Comparison of ENCODE assay signal across 1 cellular context in the genomic region with DNA sequence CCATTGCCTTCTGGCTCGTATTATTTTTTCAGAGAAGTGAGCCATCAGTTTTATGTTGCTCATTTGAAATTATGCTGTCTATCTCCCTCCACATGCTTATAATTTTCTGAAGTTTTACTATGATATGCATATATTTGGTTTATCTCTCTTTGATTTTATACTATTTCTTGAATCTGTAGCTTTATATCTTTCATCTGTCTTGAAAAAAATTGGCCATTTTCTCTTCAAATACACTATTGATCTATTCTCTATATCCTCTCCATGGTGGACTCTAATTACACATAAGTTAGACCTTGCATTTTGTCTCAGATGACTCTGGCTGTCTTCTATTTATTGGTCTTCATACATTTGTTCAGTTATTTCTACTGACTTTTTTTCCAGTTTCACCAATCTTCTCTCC.
TF ChIP-seq lines count a peak whose summit lies in the region.

No MANE protein-coding gene starts in this region.

TF ChIP-seq in SK-N-SH treated with all-trans-retinoic acid at 6 μM for 48 hours, 23 proteins besides CTCF, POLR2A, EP300 and RAD21:
- TF ChIP-seq, protein P1, sequence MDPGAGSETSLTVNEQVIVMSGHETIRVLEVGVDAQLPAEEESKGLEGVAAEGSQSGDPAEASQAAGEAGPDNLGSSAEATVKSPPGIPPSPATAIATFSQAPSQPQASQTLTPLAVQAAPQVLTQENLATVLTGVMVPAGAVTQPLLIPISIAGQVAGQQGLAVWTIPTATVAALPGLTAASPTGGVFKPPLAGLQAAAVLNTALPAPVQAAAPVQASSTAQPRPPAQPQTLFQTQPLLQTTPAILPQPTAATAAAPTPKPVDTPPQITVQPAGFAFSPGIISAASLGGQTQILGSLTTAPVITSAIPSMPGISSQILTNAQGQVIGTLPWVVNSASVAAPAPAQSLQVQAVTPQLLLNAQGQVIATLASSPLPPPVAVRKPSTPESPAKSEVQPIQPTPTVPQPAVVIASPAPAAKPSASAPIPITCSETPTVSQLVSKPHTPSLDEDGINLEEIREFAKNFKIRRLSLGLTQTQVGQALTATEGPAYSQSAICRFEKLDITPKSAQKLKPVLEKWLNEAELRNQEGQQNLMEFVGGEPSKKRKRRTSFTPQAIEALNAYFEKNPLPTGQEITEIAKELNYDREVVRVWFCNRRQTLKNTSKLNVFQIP (CRISPR knock-in tag; IDR thresholded peaks at IDR 0.05; ENCODE audit: borderline replicate concordance, low read depth) = no peak
- no peak for TF ChIP-seq OSR1 (CRISPR knock-in tag; IDR thresholded peaks at IDR 0.05)
- TF ChIP-seq ZFP30 (CRISPR knock-in tag; IDR thresholded peaks at IDR 0.05) = peak; percentile 90
- no peak for TF ChIP-seq ESRRG (CRISPR knock-in tag; IDR thresholded peaks at IDR 0.05)
- TF ChIP-seq, protein P2, sequence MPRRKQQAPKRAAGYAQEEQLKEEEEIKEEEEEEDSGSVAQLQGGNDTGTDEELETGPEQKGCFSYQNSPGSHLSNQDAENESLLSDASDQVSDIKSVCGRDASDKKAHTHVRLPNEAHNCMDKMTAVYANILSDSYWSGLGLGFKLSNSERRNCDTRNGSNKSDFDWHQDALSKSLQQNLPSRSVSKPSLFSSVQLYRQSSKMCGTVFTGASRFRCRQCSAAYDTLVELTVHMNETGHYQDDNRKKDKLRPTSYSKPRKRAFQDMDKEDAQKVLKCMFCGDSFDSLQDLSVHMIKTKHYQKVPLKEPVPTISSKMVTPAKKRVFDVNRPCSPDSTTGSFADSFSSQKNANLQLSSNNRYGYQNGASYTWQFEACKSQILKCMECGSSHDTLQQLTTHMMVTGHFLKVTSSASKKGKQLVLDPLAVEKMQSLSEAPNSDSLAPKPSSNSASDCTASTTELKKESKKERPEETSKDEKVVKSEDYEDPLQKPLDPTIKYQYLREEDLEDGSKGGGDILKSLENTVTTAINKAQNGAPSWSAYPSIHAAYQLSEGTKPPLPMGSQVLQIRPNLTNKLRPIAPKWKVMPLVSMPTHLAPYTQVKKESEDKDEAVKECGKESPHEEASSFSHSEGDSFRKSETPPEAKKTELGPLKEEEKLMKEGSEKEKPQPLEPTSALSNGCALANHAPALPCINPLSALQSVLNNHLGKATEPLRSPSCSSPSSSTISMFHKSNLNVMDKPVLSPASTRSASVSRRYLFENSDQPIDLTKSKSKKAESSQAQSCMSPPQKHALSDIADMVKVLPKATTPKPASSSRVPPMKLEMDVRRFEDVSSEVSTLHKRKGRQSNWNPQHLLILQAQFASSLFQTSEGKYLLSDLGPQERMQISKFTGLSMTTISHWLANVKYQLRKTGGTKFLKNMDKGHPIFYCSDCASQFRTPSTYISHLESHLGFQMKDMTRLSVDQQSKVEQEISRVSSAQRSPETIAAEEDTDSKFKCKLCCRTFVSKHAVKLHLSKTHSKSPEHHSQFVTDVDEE (CRISPR knock-in tag; IDR thresholded peaks at IDR 0.05) = no peak
- no peak for TF ChIP-seq ZNF8 (CRISPR knock-in tag; IDR thresholded peaks at IDR 0.05)
TF ChIP-seq in SK-N-SH treated with all-trans-retinoic acid at 6 μM for 48 hours: peak in this region for 1.
